In genomic region chr6:106688177-106688951, GRCh38 we compare ENCODE assay signal across 18 cellular contexts. TPM values are rescaled to one million over a fixed set of nuclear protein-coding genes. Genes with fewer than 3 reads are reported as not detected.
A peak's percentile ranks its signal among the peaks of the same experiment; 100 is the strongest.
DNase-seq lines count a peak whose midpoint lies in the region; ATAC-seq, FAIRE-seq and TF ChIP-seq lines count a peak whose summit lies in the region.
"Had no signal": no experiment of that assay in that cellular context is flagged by ENCODE, and none has a peak within 500 bp of the region (broad histone marks: within the 10 kb centered on the region; RNA-seq: fewer than 3 reads in every experiment).

No MANE protein-coding gene starts in this region.

- ATAC-seq in T-helper 17 cell, result no peak
- no peak for ATAC-seq in GM18909 (IDR thresholded peaks at IDR 0.05; ENCODE audit: poor library complexity, unreplicated experiment)
- ATAC-seq: activated CD4-positive, CD25-positive, alpha-beta regulatory T cell treated with anti-CD3 and anti-CD28 coated beads, Interleukin-2, amount 50 U/mL, for 24 hours; sciatic nerve had no signal

- H3K9ac ChIP-seq in Loucy (ENCODE audit: low read depth, low read length, poor library complexity, severe bottlenecking), result no peak overlapping the region

- no peak overlapping the region for H2AFZ ChIP-seq in Loucy (ENCODE audit: low read length)

- no peak overlapping the region for H3K27ac Mint-ChIP-seq in T-helper 17 cell
- H3K27ac Mint-ChIP-seq: activated T-helper 1 cell treated with anti-CD3 and anti-CD28 coated beads, Interleukin-12 subunit alpha, Interleukin-12 subunit beta, Interleukin-2, Interleukin-4 antibody, amounts not matched to agents 30 ng/mL and 10 ng/mL and 1 ng/mL, durations not matched to agents 14 hours and 24 hours and 36 hours had no signal

- 30 to 64% (median 43%) methylated on average over 6 of the region's 6 CpGs for WGBS in small intestine, 3 donors

- no peak overlapping the region for H3K4me3 Mint-ChIP-seq in T-helper 17 cell
- H3K4me3 Mint-ChIP-seq: activated T-helper 1 cell treated with anti-CD3 and anti-CD28 coated beads, Interleukin-12 subunit alpha, Interleukin-12 subunit beta, Interleukin-2, Interleukin-4 antibody, amounts not matched to agents 30 ng/mL and 10 ng/mL and 1 ng/mL, durations not matched to agents 14 hours and 24 hours and 36 hours; brain had no signal

- H3K4me3 ChIP-seq in Loucy (ENCODE audit: low read length, poor library complexity, severe bottlenecking) (no peak overlapping the region), epithelial cell of esophagus (ENCODE audit: low read length) (no peak overlapping the region), small intestine (ENCODE audit: low read depth in 1 of 2, low read length in 2 of 2) (no peak overlapping the region)
- H3K4me3 ChIP-seq: HAP-1, thoracic aorta had no signal

- H3K36me3 Mint-ChIP-seq in T-helper 17 cell (ENCODE audit: low read depth), result no peaks in the 10 kb centered on the region
- H3K36me3 Mint-ChIP-seq: brain had no signal

- H3K27me3 Mint-ChIP-seq in T-helper 17 cell, result peaks cover 21% of the 10 kb centered on the region
- H3K27me3 Mint-ChIP-seq: brain had no signal

- no peaks in the 10 kb centered on the region for H3F3A ChIP-seq in Loucy (ENCODE audit: low read depth)

- H3K4me2 ChIP-seq in Loucy (ENCODE audit: low read depth, low read length, poor library complexity, severe bottlenecking), result no peak overlapping the region

- no peak for FAIRE-seq in small intestine (lab: Jason Lieb, UNC)

- H3K36me3 ChIP-seq in Loucy (ENCODE audit: insufficient read depth, low read length), result no peaks in the 10 kb centered on the region
- no peaks in the 10 kb centered on the region for H3K36me3 ChIP-seq in small intestine (ENCODE audit: control insufficient read depth in 2 of 2, insufficient read depth in 2 of 2, low read length in 2 of 2)
- H3K36me3 ChIP-seq: HAP-1, thoracic aorta had no signal

- no peaks in the 10 kb centered on the region for H3K4me1 ChIP-seq in Loucy (ENCODE audit: insufficient read depth, low read length, poor library complexity, severe bottlenecking)
- H3K4me1 ChIP-seq in small intestine (ENCODE audit: control insufficient read depth in 2 of 2, insufficient read depth in 1 of 2, low read depth in 1 of 2, low read length in 1 of 2), result peaks cover 0 to 6% of the 10 kb centered on the region in 2 donors

- no peak overlapping the region for H3K27ac ChIP-seq in small intestine (ENCODE audit: low read depth in 1 of 2, low read length in 1 of 2)
- H3K27ac ChIP-seq: 22Rv1, thoracic aorta had no signal

- TF ChIP-seq CTCF in Loucy (conservative IDR thresholded peaks at IDR 0.05; ENCODE audit: low read length) (0 out of 2 replicates have a peak, but pooled peaks have one; percentile 25), epithelial cell of esophagus (IDR thresholded peaks at IDR 0.05; ENCODE audit: insufficient read depth, low read depth, low read length, missing control alignments) (peak; percentile 28)

- no peaks in the 10 kb centered on the region for H3K79me2 ChIP-seq in Loucy (ENCODE audit: insufficient read depth, low read length)

- no peaks in the 10 kb centered on the region for H4K20me1 ChIP-seq in Loucy (ENCODE audit: insufficient read depth, low read length, poor library complexity, severe bottlenecking)

- H3K4me1 Mint-ChIP-seq in T-helper 17 cell, result no peaks in the 10 kb centered on the region

- no peaks in the 10 kb centered on the region for H3K9me2 ChIP-seq in Loucy (replicated peaks; ENCODE audit: low read depth, low read length)

- H3K27me3 ChIP-seq in Loucy (ENCODE audit: insufficient read depth, low read length, poor library complexity, severe bottlenecking) (no peaks in the 10 kb centered on the region), small intestine (ENCODE audit: control insufficient read depth in 2 of 2, insufficient read depth in 2 of 2, low read length in 2 of 2) (no peaks in the 10 kb centered on the region)

- peak; percentile 18 for DNase-seq in DMS 273 (lab: John Stamatoyannopoulos, UW; ENCODE audit: unreplicated experiment)
- no peak for DNase-seq in DMS 273 treated with DMSO at 0.1 percent for 48 hours (lab: John Stamatoyannopoulos, UW)
- peak; percentile 6 for DNase-seq in epithelial cell of esophagus (ENCODE audit: low read depth)
- peak; percentile 76 for DNase-seq in small intestine
- no peak for DNase-seq in T-helper 17 cell
- no peak for DNase-seq in NCI-H1048 (lab: John Stamatoyannopoulos, UW)
- DNase-seq: Kasumi-1, NCI-H446 treated with DMSO at 0.1 percent for 48 hours, SHP77 treated with DMSO at 0.1 percent for 48 hours had no signal

- H3K9me3 ChIP-seq in Loucy (ENCODE audit: insufficient read depth, low read depth, low read length) (no peaks in the 10 kb centered on the region), small intestine (ENCODE audit: control insufficient read depth, low read depth) (no peaks in the 10 kb centered on the region), T-helper 17 cell (ENCODE audit: control insufficient read depth, low read length, poor library complexity, severe bottlenecking) (no peaks in the 10 kb centered on the region)
- H3K9me3 ChIP-seq: HAP-1, thoracic aorta had no signal

RNA-seq across cellular contexts. Expression of gene QRSL1, which starts 59.0 kb away (rescaled TPM):
- polyA plus RNA-seq in small intestine, result 10 to 100 TPM in 1 of 3 donors, 1 to 10 TPM in 2; 5.6 to 13.6 (median 5.7) TPM
- 10 to 100 TPM; 11.9 to 12.5 TPM for total RNA-seq in T-helper 17 cell

RNA-seq across cellular contexts. Expression of gene RTN4IP1, which starts 59.1 kb away (rescaled TPM):
- polyA plus RNA-seq in small intestine, result 10 to 100 TPM in 1 of 3 donors, 1 to 10 TPM in 2; 4.1 to 15.8 (median 8.1) TPM
- 1 to 10 TPM; 3.1 to 5.4 TPM for total RNA-seq in T-helper 17 cell

Comparison
In these comparisons a context has a peak if more than half of its experiments do, and no peak if none do; other contexts are left out.
1. DNase-seq: peak in DMS 273 (single experiment), epithelial cell of esophagus (single experiment) and small intestine (single experiment); none in DMS 273 treated with DMSO at 0.1 percent for 48 hours (single experiment), T-helper 17 cell (0 of 3) and NCI-H1048 (single experiment).